8 cellular contexts compared by ENCODE assay signal in genomic region chr1:108691128-108691885, GRCh38. TPM values are rescaled to one million over a fixed set of nuclear protein-coding genes. Genes with fewer than 3 reads are reported as not detected.
DNase-seq lines count a peak whose midpoint lies in the region; ATAC-seq and TF ChIP-seq lines count a peak whose summit lies in the region.

No MANE protein-coding gene starts in this region.

- H3K27ac ChIP-seq in left lung (peak overlapping the region; percentile 98 to 99), tibial nerve (peak overlapping the region; percentile 97 to 98 (median 97))

- H3K4me3 ChIP-seq in GM12865 (ENCODE audit: low read depth, low read length) (peak overlapping the region; percentile 64), astrocyte of the cerebellum (ENCODE audit: low read depth, low read length) (peak overlapping the region; percentile 83), left lung (peak overlapping the region; percentile 82 to 85), tibial nerve (peak overlapping the region; percentile 86 to 95 (median 88))

- TF ChIP-seq POLR2A in tibial nerve (IDR thresholded peaks at IDR 0.05) = no peak

- in situ Hi-C loops in astrocyte of the cerebellum (cut with HindIII; ENCODE audit: low sequenced_read_pairs) = no loop called here

- DNase-seq in GM12865 (ENCODE audit: low read depth) = peak; percentile 13
- DNase-seq in astrocyte of the cerebellum (ENCODE audit: low read depth) = no peak
- no peak for DNase-seq in left lung
- peak in 1 of 2 donors; percentile 12 for DNase-seq in tibial nerve (ENCODE audit: low spot score in 2 of 2)
- DNase-seq in SK-N-DZ (ENCODE audit: low spot score) = no peak
- no peak for DNase-seq in H4 (ENCODE audit: low spot score)
- no peak for DNase-seq in NCI-H226

- H3K27me3 ChIP-seq in left lung (no peaks in the 10 kb centered on the region), tibial nerve (no peaks in the 10 kb centered on the region)

- TF ChIP-seq CTCF in GM12865 (IDR thresholded peaks at IDR 0.05; ENCODE audit: insufficient read depth, low read depth, low read length, missing control alignments) = no peak
- TF ChIP-seq CTCF in astrocyte of the cerebellum (IDR thresholded peaks at IDR 0.05; ENCODE audit: low read depth, low read length, missing control alignments) = no peak
- TF ChIP-seq CTCF in left lung (IDR thresholded peaks at IDR 0.05) = no peak
- no peak for TF ChIP-seq CTCF in tibial nerve (IDR thresholded peaks at IDR 0.05)

- H3K36me3 ChIP-seq in left lung = peaks cover 0 to 10% of the 10 kb centered on the region in 2 donors
- H3K36me3 ChIP-seq in tibial nerve = peaks cover 0 to 7% (median 0%) of the 10 kb centered on the region in 3 donors

- intact Hi-C loops in left lung (cut with DNase I) = no loop called here

- H3K4me1 ChIP-seq in left lung (peaks cover 16 to 45% of the 10 kb centered on the region in 2 donors), tibial nerve (peaks cover 3 to 35% (median 19%) of the 10 kb centered on the region in 4 donors)

- TF ChIP-seq EP300 in tibial nerve (IDR thresholded peaks at IDR 0.05) = no peak

- WGBS in tibial nerve, 2 donors = 25 to 32% methylated on average over 11 of the region's 11 CpGs

- ATAC-seq in HG03175 (IDR thresholded peaks at IDR 0.05; ENCODE audit: unreplicated experiment) (peak; percentile 4), left lung (peak; percentile 1)

- H3K9me3 ChIP-seq in left lung (no peaks in the 10 kb centered on the region), tibial nerve (no peaks in the 10 kb centered on the region)

RNA-seq across cellular contexts. Expression of gene PRPF38B, which starts 0.8 kb away (rescaled TPM):
- total RNA-seq in left lung = 10 to 100 TPM; 24.7 to 40.5 TPM
- 10 to 100 TPM; 25.7 to 34.1 (median 29.3) TPM for total RNA-seq in tibial nerve
- polyA plus RNA-seq in SK-N-DZ (2014; cell fraction: cytosol; rRNA removed) = 22.8 and 26.1 TPM in 2 replicates
- 47.5 and 70.3 TPM in 2 replicates for polyA plus RNA-seq in SK-N-DZ (2014; cell fraction: nucleus; rRNA removed)
- 5.3 and 7.6 TPM in 2 replicates for total RNA-seq in H4 (2014; rRNA removed; shearing (Covaris generic))

RNA-seq across cellular contexts. Expression of gene FNDC7, which starts 21.4 kb away (rescaled TPM):
- total RNA-seq in left lung = not detected
- total RNA-seq in tibial nerve = not detected
- polyA plus RNA-seq in SK-N-DZ (2014; cell fraction: cytosol; rRNA removed) = 0.71 and 1.2 TPM in 2 replicates
- 0.43 and 0.87 TPM in 2 replicates for polyA plus RNA-seq in SK-N-DZ (2014; cell fraction: nucleus; rRNA removed)
- total RNA-seq in H4 (2014; rRNA removed; shearing (Covaris generic)) = not detected in 2 replicates

RNA-seq across cellular contexts. Expression of gene HENMT1, which starts 30.4 kb away (rescaled TPM):
- total RNA-seq in left lung (1 to 10 TPM; 7.0 to 7.6 TPM), tibial nerve (1 to 10 TPM; 1.2 to 3.7 (median 2.4) TPM)
- polyA plus RNA-seq in SK-N-DZ (2014; cell fraction: cytosol; rRNA removed) = not detected in 2 replicates
- not detected in 2 replicates for polyA plus RNA-seq in SK-N-DZ (2014; cell fraction: nucleus; rRNA removed)
- total RNA-seq in H4 (2014; rRNA removed; shearing (Covaris generic)) = not detected in 2 replicates

RNA-seq across cellular contexts. Expression of gene STXBP3, which starts 55.2 kb away (rescaled TPM):
- total RNA-seq in left lung (10 to 100 TPM; 44.4 to 47.8 TPM), tibial nerve (10 to 100 TPM; 51.0 to 75.8 (median 68.9) TPM)
- 16.2 and 17.0 TPM in 2 replicates for polyA plus RNA-seq in SK-N-DZ (2014; cell fraction: cytosol; rRNA removed)
- 20.8 and 36.6 TPM in 2 replicates for polyA plus RNA-seq in SK-N-DZ (2014; cell fraction: nucleus; rRNA removed)
- 30.9 and 38.1 TPM in 2 replicates for total RNA-seq in H4 (2014; rRNA removed; shearing (Covaris generic))
